In genomic region chr16:67109407-67110135, GRCh38 we compare ENCODE assay signal across 1 cellular context.
TF ChIP-seq lines count a peak whose summit lies in the region.

Gene PHAF1 (plus strand): TSS chr16:67109941. CDS start chr16:67110176, 235 bp downstream.

TF ChIP-seq in H1, 55 proteins besides CTCF, POLR2A, EP300 and RAD21:
- peak; percentile 49; the same call in 1 of the 2 replicates for TF ChIP-seq MAX (IDR thresholded peaks at IDR 0.05)
- TF ChIP-seq NRF1 (IDR thresholded peaks at IDR 0.05; ENCODE audit: low read depth, low read length): peak; percentile 67
- TF ChIP-seq RFX5 (IDR thresholded peaks at IDR 0.05; ENCODE audit: borderline replicate concordance, low read depth, low read length): no peak
- TF ChIP-seq TAF7 (optimal IDR thresholded peaks at IDR 0.05; ENCODE audit: borderline replicate concordance, low read depth, low read length): peak; percentile 42
- no peak for TF ChIP-seq JUN (IDR thresholded peaks at IDR 0.05; ENCODE audit: low read depth, low read length)
- peak; percentile 86 for TF ChIP-seq KDM4A (IDR thresholded peaks at IDR 0.05; ENCODE audit: low read depth, low read length, severe bottlenecking)
- TF ChIP-seq RBBP5 (IDR thresholded peaks at IDR 0.05; ENCODE audit: borderline replicate concordance, low read depth, low read length): 0 out of 2 replicates have a peak, but pooled peaks have one; percentile 64
- TF ChIP-seq ASH2L (IDR thresholded peaks at IDR 0.05; ENCODE audit: low read length): peak; percentile 50
- TF ChIP-seq ATF3 (IDR thresholded peaks at IDR 0.05; ENCODE audit: insufficient read depth, low read depth, low read length): peak; percentile 90
- TF ChIP-seq SUZ12 (IDR thresholded peaks at IDR 0.05; ENCODE audit: low read length): peak; percentile 27; the same call in 1 of the 2 replicates
- no peak for TF ChIP-seq CBX5 (IDR thresholded peaks at IDR 0.05; ENCODE audit: low read depth, low read length)
- TF ChIP-seq ZNF274 (IDR thresholded peaks at IDR 0.05; ENCODE audit: borderline replicate concordance, extremely low read depth, low read length): no peak
- TF ChIP-seq PHF8 (conservative IDR thresholded peaks at IDR 0.05; ENCODE audit: low read depth, low read length): peak; percentile 66
- TF ChIP-seq SIN3A (conservative IDR thresholded peaks at IDR 0.05 in 1 of 2, IDR thresholded peaks at IDR 0.05 in 1 of 2; ENCODE audit: low read depth in 1 of 2, low read length in 2 of 2): peak in 1 of 2 experiments; percentile 45; a peak in 1 of 4 replicates
- TF ChIP-seq POLR2AphosphoS5 (IDR thresholded peaks at IDR 0.05; ENCODE audit: low read depth, low read length): no peak; the same call in 1 of the 2 replicates
- TF ChIP-seq TAF1 (IDR thresholded peaks at IDR 0.05; ENCODE audit: low read depth, low read length): peak; percentile 64
- no peak for TF ChIP-seq SIRT6 (IDR thresholded peaks at IDR 0.05; ENCODE audit: low read length)
- TF ChIP-seq E2F6 (IDR thresholded peaks at IDR 0.05): 0 out of 2 replicates have a peak, but pooled peaks have one; percentile 19
- TF ChIP-seq SP4 (IDR thresholded peaks at IDR 0.05; ENCODE audit: low read length): peak; percentile 31; the same call in 1 of the 2 replicates
- peak; percentile 53; the same call in 1 of the 2 replicates for TF ChIP-seq TBP (IDR thresholded peaks at IDR 0.05; ENCODE audit: low read depth, low read length)
- peak; percentile 32 for TF ChIP-seq EZH2 (IDR thresholded peaks at IDR 0.05; ENCODE audit: low read depth, low read length, severe bottlenecking)
- peak; percentile 68 for TF ChIP-seq CREB1 (IDR thresholded peaks at IDR 0.05)
